Comparison of ENCODE assay signal across 24 cellular contexts in the genomic region with DNA sequence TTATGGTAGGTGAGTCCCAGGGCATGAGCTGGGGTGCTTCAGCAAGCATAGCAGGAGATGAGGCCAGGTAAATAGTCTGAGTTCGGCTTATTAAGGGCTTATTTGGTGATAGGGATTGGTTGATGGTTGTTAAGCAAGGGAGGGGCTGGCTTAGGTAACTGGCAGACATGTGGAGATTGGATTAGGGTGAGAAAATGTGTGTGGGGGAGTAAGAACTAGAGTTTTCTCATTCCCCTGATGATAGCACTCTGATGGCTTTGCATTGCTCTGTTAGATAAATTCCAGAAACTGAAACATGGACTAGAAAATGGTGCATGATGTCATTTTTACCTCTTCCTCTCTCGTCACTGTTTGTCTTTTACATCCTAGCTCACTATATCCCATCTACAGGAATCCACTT.
"Had no signal": no experiment of that assay in that cellular context is flagged by ENCODE, and none has a peak within 500 bp of the region (broad histone marks: within the 10 kb centered on the region; RNA-seq: fewer than 3 reads in every experiment).

No MANE protein-coding gene starts in this region.

- DNase-seq: activated CD4-positive, alpha-beta T cell treated with anti-CD3 and anti-CD28 coated beads for 4 hours; activated CD4-positive, alpha-beta T cell treated with anti-CD3 and anti-CD28 coated beads, Interleukin-2, amount 50 U/mL, for 4 hours; activated naive CD4-positive, alpha-beta T cell; activated T-cell treated with anti-CD3 and anti-CD28 coated beads for 4 hours; activated T-cell treated with anti-CD3 and anti-CD28 coated beads, Interleukin-2, amount 50 U/mL, for 72 hours; anterior cingulate cortex; cerebellar nuclear complex; colonic mucosa; effector CD8-positive, alpha-beta T cell; esophagus squamous epithelium; islet precursor cell; left colon; mammary epithelial cell; natural killer cell; stimulated activated CD4-positive, alpha-beta T cell treated with anti-CD3 and anti-CD28 coated beads, Interleukin-15, amount 100 ng/mL, for 24 hours; stimulated activated CD4-positive, alpha-beta T cell treated with anti-CD3 and anti-CD28 coated beads, Interleukin-2, amount 100 ng/mL, for 24 hours; stimulated activated naive B cell treated with anti-CD40 and anti-IgM and Interleukin-4, amounts not matched to agents 10 μg/mL and 1 μg/mL and 100 μg/mL, for 72 hours; T-helper 1 cell; tibial artery had no signal

- ATAC-seq: activated naive CD4-positive, alpha-beta T cell treated with anti-CD3 and anti-CD28 coated beads, Interleukin-2, amount 50 U/mL, for 72 hours; activated T-cell treated with anti-CD3 and anti-CD28 coated beads, Interleukin-2, amount 50 U/mL, for 72 hours; left colon; natural killer cell; stimulated activated naive B cell treated with anti-CD40 and anti-IgM and Interleukin-4, amounts not matched to agents 10 μg/mL and 1 μg/mL and 100 μg/mL, for 72 hours had no signal

- H3K4me3 ChIP-seq: cardiac muscle cell, colonic mucosa, esophagus squamous epithelium, neural progenitor cell, right atrium auricular region, suprapubic skin, tibial artery had no signal
